Comparison of ENCODE assay signal across 24 cellular contexts in genomic region chr14:67377916-67378315, GRCh38. TPM values are rescaled to one million over a fixed set of nuclear protein-coding genes. Genes with fewer than 3 reads are reported as not detected.
DNase-seq lines count a peak whose midpoint lies in the region; ATAC-seq, FAIRE-seq and TF ChIP-seq lines count a peak whose summit lies in the region.
"Had no signal": no experiment of that assay in that cellular context is flagged by ENCODE, and none has a peak within 500 bp of the region (broad histone marks: within the 10 kb centered on the region; RNA-seq: fewer than 3 reads in every experiment).

No MANE protein-coding gene starts in this region.

- H3K27me3 ChIP-seq in astrocyte (ENCODE audit: insufficient read depth, low read length), result no peaks in the 10 kb centered on the region

- peaks cover 79% of the 10 kb centered on the region for H3K36me3 ChIP-seq in astrocyte (ENCODE audit: insufficient read depth, low read length)

- peak; percentile 15 for DNase-seq in activated CD4-positive, alpha-beta memory T cell treated with anti-CD3 and anti-CD28 coated beads for 36 hours
- no peak for DNase-seq in activated CD4-positive, alpha-beta memory T cell treated with anti-CD3 and anti-CD28 coated beads, Interleukin-2, amount 10 ng/mL, durations not matched to agents 7 days and 5 days
- DNase-seq in HTR-8/SVneo (ENCODE audit: insufficient read length, low spot score), result no peak
- DNase-seq in astrocyte (ENCODE audit: low read depth), result no peak
- no peak for DNase-seq in NCI-H524 treated with DMSO at 0.1 percent for 48 hours (lab: John Stamatoyannopoulos, UW)
- DNase-seq: CD4-positive, CD25-positive, alpha-beta regulatory T cell; COR-L47; GDM1; GM23248; KBM-7; NCI-H1092 treated with DMSO at 0.1 percent for 48 hours; NCI-H146; NCI-H2029 treated with DMSO at 0.1 percent for 48 hours; NCI-H446 treated with DMSO at 0.1 percent for 48 hours; NCI-H748 treated with DMSO at 0.1 percent for 48 hours; NK-92 treated with Interleukin-12 subunit alpha and Interleukin-12 subunit beta, amount 100 ng/mL, for 24 hours had no signal

- FAIRE-seq in HTR-8/SVneo (lab: Jason Lieb, UNC) (peak; percentile 13), astrocyte (lab: Jason Lieb, UNC) (no peak)
- FAIRE-seq: HepG2, RCC 7860 had no signal

- no peaks in the 10 kb centered on the region for H3K9me3 Mint-ChIP-seq in activated CD4-positive, alpha-beta memory T cell treated with anti-CD3 and anti-CD28 coated beads for 36 hours
- H3K9me3 Mint-ChIP-seq in activated CD4-positive, alpha-beta memory T cell treated with anti-CD3 and anti-CD28 coated beads, Interleukin-2, amount 10 ng/mL, durations not matched to agents 7 days and 5 days, result no peaks in the 10 kb centered on the region
- H3K9me3 Mint-ChIP-seq in astrocyte (ENCODE audit: unreplicated experiment), result no peaks in the 10 kb centered on the region
- H3K9me3 Mint-ChIP-seq: CD4-positive, CD25-positive, alpha-beta regulatory T cell had no signal

- POLR2A ChIA-PET in activated CD4-positive, alpha-beta memory T cell treated with anti-CD3 and anti-CD28 coated beads for 36 hours (lab: Charles Lee), result no interaction called here
- POLR2A ChIA-PET in activated CD4-positive, alpha-beta memory T cell treated with anti-CD3 and anti-CD28 coated beads, Interleukin-2, amount 10 ng/mL, durations not matched to agents 7 days and 5 days (lab: Charles Lee), result interaction anchor here (1.4 kb wide), 1 partner anchor 18 kb away, joined by 4 read pairs; the partner anchor contains the start of genes ATP6V1D and EIF2S1

- TF ChIP-seq CTCF in astrocyte (IDR thresholded peaks at IDR 0.05; ENCODE audit: insufficient read depth, low read depth, low read length), result no peak

- H3K79me2 ChIP-seq in astrocyte (ENCODE audit: insufficient read depth, low read length), result peaks cover 19% of the 10 kb centered on the region

- H3K27ac Mint-ChIP-seq in activated CD4-positive, alpha-beta memory T cell treated with anti-CD3 and anti-CD28 coated beads for 36 hours, result no peak overlapping the region
- H3K27ac Mint-ChIP-seq in activated CD4-positive, alpha-beta memory T cell treated with anti-CD3 and anti-CD28 coated beads, Interleukin-2, amount 10 ng/mL, durations not matched to agents 7 days and 5 days, result no peak overlapping the region
- peak overlapping the region; percentile 47 for H3K27ac Mint-ChIP-seq in astrocyte (ENCODE audit: unreplicated experiment)
- H3K27ac Mint-ChIP-seq: B cell had no signal

- peaks cover 58% of the 10 kb centered on the region for H3K36me3 Mint-ChIP-seq in activated CD4-positive, alpha-beta memory T cell treated with anti-CD3 and anti-CD28 coated beads for 36 hours
- peaks cover 66% of the 10 kb centered on the region for H3K36me3 Mint-ChIP-seq in activated CD4-positive, alpha-beta memory T cell treated with anti-CD3 and anti-CD28 coated beads, Interleukin-2, amount 10 ng/mL, durations not matched to agents 7 days and 5 days (ENCODE audit: low read depth)
- H3K36me3 Mint-ChIP-seq in astrocyte (ENCODE audit: low read depth, unreplicated experiment), result peaks cover 6% of the 10 kb centered on the region

- H3K4me3 ChIP-seq in astrocyte (ENCODE audit: insufficient read depth, low read depth, low read length), result no peak overlapping the region
- H3K4me3 ChIP-seq: GM23248, HAP-1 had no signal

- no peaks in the 10 kb centered on the region for H3K4me1 ChIP-seq in astrocyte (ENCODE audit: insufficient read depth, low read length)
- H3K4me1 ChIP-seq: HAP-1 had no signal

- no peaks in the 10 kb centered on the region for H3K27me3 Mint-ChIP-seq in activated CD4-positive, alpha-beta memory T cell treated with anti-CD3 and anti-CD28 coated beads for 36 hours
- no peaks in the 10 kb centered on the region for H3K27me3 Mint-ChIP-seq in activated CD4-positive, alpha-beta memory T cell treated with anti-CD3 and anti-CD28 coated beads, Interleukin-2, amount 10 ng/mL, durations not matched to agents 7 days and 5 days
- H3K27me3 Mint-ChIP-seq in astrocyte (ENCODE audit: low read depth, unreplicated experiment), result no peaks in the 10 kb centered on the region
- H3K27me3 Mint-ChIP-seq: B cell; CD4-positive, CD25-positive, alpha-beta regulatory T cell had no signal

- no peaks in the 10 kb centered on the region for H3K9me3 ChIP-seq in astrocyte (ENCODE audit: insufficient read depth, low read depth, low read length)
- H3K9me3 ChIP-seq: HAP-1 had no signal

- peaks cover 38% of the 10 kb centered on the region for H4K20me1 ChIP-seq in astrocyte (ENCODE audit: insufficient read depth, low read length)

- intact Hi-C loops in activated CD4-positive, alpha-beta memory T cell treated with anti-CD3 and anti-CD28 coated beads for 36 hours (cut with micrococcal nuclease), result no loop called here

- ATAC-seq in GM19351 (IDR thresholded peaks at IDR 0.05; ENCODE audit: unreplicated experiment) (peak; percentile 70), GM19324 (IDR thresholded peaks at IDR 0.05; ENCODE audit: low FRiP score, unreplicated experiment) (no peak), HG02642 (IDR thresholded peaks at IDR 0.05; ENCODE audit: poor library complexity, unreplicated experiment) (no peak)
- ATAC-seq: HepG2, Right ventricle myocardium inferior had no signal

- H3K9ac ChIP-seq in astrocyte (ENCODE audit: low read length), result no peak overlapping the region
- H3K9ac ChIP-seq: GM23248 had no signal

- H3K4me1 Mint-ChIP-seq in activated CD4-positive, alpha-beta memory T cell treated with anti-CD3 and anti-CD28 coated beads for 36 hours (ENCODE audit: low read depth), result peaks cover 26% of the 10 kb centered on the region
- H3K4me1 Mint-ChIP-seq in activated CD4-positive, alpha-beta memory T cell treated with anti-CD3 and anti-CD28 coated beads, Interleukin-2, amount 10 ng/mL, durations not matched to agents 7 days and 5 days, result peaks cover 7% of the 10 kb centered on the region
- no peaks in the 10 kb centered on the region for H3K4me1 Mint-ChIP-seq in astrocyte (ENCODE audit: low read depth, unreplicated experiment)

- no peak overlapping the region for H2AFZ ChIP-seq in astrocyte (ENCODE audit: low read depth, low read length)
- H2AFZ ChIP-seq: GM23248 had no signal

- H3K4me3 Mint-ChIP-seq in activated CD4-positive, alpha-beta memory T cell treated with anti-CD3 and anti-CD28 coated beads for 36 hours, result no peak overlapping the region
- H3K4me3 Mint-ChIP-seq in activated CD4-positive, alpha-beta memory T cell treated with anti-CD3 and anti-CD28 coated beads, Interleukin-2, amount 10 ng/mL, durations not matched to agents 7 days and 5 days, result no peak overlapping the region
- no peak overlapping the region for H3K4me3 Mint-ChIP-seq in astrocyte (ENCODE audit: unreplicated experiment)
- H3K4me3 Mint-ChIP-seq: B cell; CD4-positive, CD25-positive, alpha-beta regulatory T cell had no signal

- no peak overlapping the region for H3K4me2 ChIP-seq in astrocyte (ENCODE audit: low read length)

- no peak overlapping the region for H3K27ac ChIP-seq in astrocyte (ENCODE audit: low read depth, low read length)
- H3K27ac ChIP-seq: GM23248 had no signal

- CTCF ChIA-PET in activated CD4-positive, alpha-beta memory T cell treated with anti-CD3 and anti-CD28 coated beads for 36 hours (lab: Charles Lee), result no interaction called here
- CTCF ChIA-PET in activated CD4-positive, alpha-beta memory T cell treated with anti-CD3 and anti-CD28 coated beads, Interleukin-2, amount 10 ng/mL, durations not matched to agents 7 days and 5 days (lab: Charles Lee), result interaction anchor here (1.6 kb wide), 1 partner anchor 194 kb away, joined by 4 read pairs; no protein-coding TSS in a partner anchor

RNA-seq across cellular contexts. Expression of gene EIF2S1, which starts 17.8 kb away (rescaled TPM):
- total RNA-seq in activated CD4-positive, alpha-beta memory T cell treated with anti-CD3 and anti-CD28 coated beads for 36 hours, result 100 to 1,000 TPM; 238 to 240 TPM
- 100 to 1,000 TPM; 120 to 129 TPM for total RNA-seq in activated CD4-positive, alpha-beta memory T cell treated with anti-CD3 and anti-CD28 coated beads, Interleukin-2, amount 10 ng/mL, durations not matched to agents 7 days and 5 days
- total RNA-seq in astrocyte, result 123 and 143 TPM in 2 replicates

RNA-seq across cellular contexts. Expression of gene ATP6V1D, which starts 18.3 kb away (rescaled TPM):
- total RNA-seq in activated CD4-positive, alpha-beta memory T cell treated with anti-CD3 and anti-CD28 coated beads for 36 hours, result 10 to 100 TPM; 28.3 to 31.7 TPM
- 10 to 100 TPM; 46.7 to 48.2 TPM for total RNA-seq in activated CD4-positive, alpha-beta memory T cell treated with anti-CD3 and anti-CD28 coated beads, Interleukin-2, amount 10 ng/mL, durations not matched to agents 7 days and 5 days
- 96.3 and 105 TPM in 2 replicates for total RNA-seq in astrocyte

RNA-seq across cellular contexts. Expression of gene PLEK2, which starts 34.0 kb away (rescaled TPM):
- 1 to 10 TPM; 2.6 to 4.1 TPM for total RNA-seq in activated CD4-positive, alpha-beta memory T cell treated with anti-CD3 and anti-CD28 coated beads for 36 hours
- total RNA-seq in activated CD4-positive, alpha-beta memory T cell treated with anti-CD3 and anti-CD28 coated beads, Interleukin-2, amount 10 ng/mL, durations not matched to agents 7 days and 5 days, result under 1 TPM in 1 of 2 experiments, not detected in 1; 0.43 TPM
- 0.75 and 1.3 TPM in 2 replicates for total RNA-seq in astrocyte
- total RNA-seq: B cell; CD4-positive, CD25-positive, alpha-beta regulatory T cell; Right ventricle myocardium inferior had no signal
